Comparison of ENCODE assay signal across 8 cellular contexts in the genomic region with DNA sequence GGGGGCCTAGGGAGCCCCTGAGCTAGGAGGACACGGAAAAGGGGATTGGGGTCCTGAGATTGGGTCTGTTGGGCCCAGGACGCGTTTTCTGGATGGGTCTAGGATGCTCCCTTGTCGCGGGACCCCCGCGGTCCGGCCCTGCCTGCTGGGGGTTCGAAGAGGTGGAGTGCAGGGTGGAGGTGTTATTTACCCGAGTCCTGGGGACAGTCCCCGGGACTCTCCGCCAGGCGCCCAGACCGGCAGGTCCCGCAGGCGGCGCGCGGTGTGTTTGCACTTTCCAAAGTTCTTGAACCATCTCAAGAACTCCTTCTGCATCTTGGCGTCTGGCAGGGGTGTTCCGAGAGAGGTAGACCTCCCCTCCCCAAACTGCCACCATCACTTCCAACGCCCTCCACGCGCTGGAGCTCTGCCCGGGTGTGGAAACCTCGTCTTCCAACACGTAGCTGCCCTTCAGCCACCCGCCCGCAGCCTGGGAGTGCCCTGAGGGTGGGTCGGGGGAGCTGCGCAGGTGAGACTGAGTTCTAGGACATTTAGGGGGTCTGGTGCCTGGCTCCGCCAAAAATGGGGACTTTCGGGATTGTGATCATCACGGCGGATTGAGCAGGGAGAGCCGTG. TPM values are rescaled to one million over a fixed set of nuclear protein-coding genes. Genes with fewer than 3 reads are reported as not detected.
DNase-seq lines count a peak whose midpoint lies in the region; ATAC-seq, FAIRE-seq and TF ChIP-seq lines count a peak whose summit lies in the region.

No MANE protein-coding gene starts in this region.

- H3K4me1 ChIP-seq in SJCRH30 (peaks cover 37% of the 10 kb centered on the region), keratinocyte (ENCODE audit: control insufficient read depth, extremely low read depth, insufficient read depth, low read length) (peaks cover 72% of the 10 kb centered on the region)

- no peak for FAIRE-seq in keratinocyte (lab: Jason Lieb, UNC)

- peak; percentile 50 for ATAC-seq in HG02610 (IDR thresholded peaks at IDR 0.05; ENCODE audit: unreplicated experiment)

- H3K27me3 ChIP-seq in SJCRH30 (no peaks in the 10 kb centered on the region), brain microvascular endothelial cell (replicated peaks) (no peaks in the 10 kb centered on the region), keratinocyte (ENCODE audit: control insufficient read depth, extremely low read depth, insufficient read depth, low read length) (no peaks in the 10 kb centered on the region)

- in situ Hi-C loops in brain microvascular endothelial cell (cut with HindIII; ENCODE audit: low pct_ligation_motif_present, low sequenced_read_pairs): no loop called here

- H3K27ac ChIP-seq in SJCRH30 (peak overlapping the region; percentile 82), brain microvascular endothelial cell (peak overlapping the region; percentile 83), keratinocyte (ENCODE audit: control insufficient read depth, insufficient read depth, low read length) (peak overlapping the region; percentile 98)

- peak overlapping the region; percentile 64 for H3K4me3 ChIP-seq in SJCRH30
- peak overlapping the region; percentile 86 for H3K4me3 ChIP-seq in brain microvascular endothelial cell (ENCODE audit: low read depth, low read length)
- H3K4me3 ChIP-seq in keratinocyte (ENCODE audit: control insufficient read depth in 2 of 3, extremely low read depth in 1 of 3, insufficient read depth in 2 of 3, low read depth in 1 of 3, low read length in 3 of 3): peak overlapping the region; percentile 73 to 98 (median 96)

- peak overlapping the region; percentile 95 for H3K4me2 ChIP-seq in keratinocyte (ENCODE audit: control insufficient read depth, extremely low read depth, insufficient read depth, low read depth, low read length)

- peaks cover 4% of the 10 kb centered on the region for H4K20me1 ChIP-seq in keratinocyte (ENCODE audit: control insufficient read depth, extremely low read depth, insufficient read depth, low read length)

- H3K9me3 ChIP-seq in SJCRH30 (replicated peaks) (no peaks in the 10 kb centered on the region), keratinocyte (ENCODE audit: control insufficient read depth, low read depth, low read length) (no peaks in the 10 kb centered on the region)

- no peaks in the 10 kb centered on the region for H3K9me1 ChIP-seq in keratinocyte (ENCODE audit: control insufficient read depth, extremely low read depth, insufficient read depth, low read length)

- peaks cover 59% of the 10 kb centered on the region for H3K79me2 ChIP-seq in keratinocyte (ENCODE audit: control insufficient read depth, insufficient read depth, low read length)

- H2AFZ ChIP-seq in keratinocyte (ENCODE audit: control insufficient read depth, low read length): no peak overlapping the region

- dilution Hi-C loops in keratinocyte (cut with MboI; ENCODE audit: extremely low pct_ligation_motif_present, low sequenced_read_pairs): no loop called here

- peaks cover 7% of the 10 kb centered on the region; the same call in 1 of the 2 replicates for H3K36me3 ChIP-seq in SJCRH30
- peaks cover 9% of the 10 kb centered on the region for H3K36me3 ChIP-seq in brain microvascular endothelial cell (replicated peaks)
- H3K36me3 ChIP-seq in keratinocyte (ENCODE audit: control insufficient read depth in 2 of 2, extremely low read depth in 1 of 2, insufficient read depth in 2 of 2, low read length in 2 of 2): peaks cover 17 to 21% of the 10 kb centered on the region in 2 experiments

- peak overlapping the region; percentile 100 for H3K9ac ChIP-seq in keratinocyte (ENCODE audit: control insufficient read depth, extremely low read depth, insufficient read depth, low read length)

- DNase-seq in ELF-1 (ENCODE audit: low read depth, low spot score) (peak; percentile 46), SJCRH30 (peak; percentile 30 to 44), brain microvascular endothelial cell (no peak), keratinocyte (ENCODE audit: low read depth, low spot score) (no peak), NAMALWA (ENCODE audit: low spot score) (no peak), amniotic stem cell (lab: John Stamatoyannopoulos, UW) (no peak)
- DNase-seq in stimulated activated CD4-positive, alpha-beta T cell treated with anti-CD3 and anti-CD28 coated beads, Interleukin-4, amount 100 ng/mL, for 24 hours: peak; percentile 27

- peak; percentile 35 for TF ChIP-seq CTCF in brain microvascular endothelial cell (IDR thresholded peaks at IDR 0.05; ENCODE audit: low read depth, low read length, missing control alignments)
- no peak for TF ChIP-seq CTCF in keratinocyte (optimal IDR thresholded peaks at IDR 0.05 in 1 of 3, IDR thresholded peaks at IDR 0.05 in 1 of 3, conservative IDR thresholded peaks at IDR 0.05 in 1 of 3; ENCODE audit: extremely low read depth in 1 of 3, insufficient read depth in 2 of 3, low read length in 3 of 3)

RNA-seq across cellular contexts. Expression of a gene that starts 0.6 kb away (rescaled TPM):
- 22.2 and 23.7 TPM in 2 replicates for total RNA-seq in SJCRH30 (2014; rRNA removed; shearing (Covaris generic))
- polyA plus RNA-seq in keratinocyte: 2,867 to 2,979 TPM (median 2,905 TPM) in 3 replicates
- 537 TPM for polyA plus RNA-seq in keratinocyte (2011; ENCODE audit: low read depth)
- 3,107 and 4,303 TPM in 2 replicates for polyA plus RNA-seq in keratinocyte (2011; cell fraction: cytosol; rRNA removed)
- polyA plus RNA-seq in keratinocyte (2011; cell fraction: nucleus; rRNA removed): 2,001 and 2,393 TPM in 2 replicates
- 370 and 1,627 TPM in 2 replicates for polyA plus RNA-seq in keratinocyte (2012; ENCODE audit: low replicate concordance)
- 4,413 to 5,248 TPM (median 4,690 TPM) in 3 replicates for polyA minus RNA-seq in keratinocyte
- polyA minus RNA-seq in keratinocyte (2011; cell fraction: cytosol; rRNA and poly(A)+ RNA removed): 1,844 TPM
- polyA minus RNA-seq in keratinocyte (2011; cell fraction: nucleus; rRNA and poly(A)+ RNA removed): 723 and 1,290 TPM in 2 replicates

RNA-seq across cellular contexts. Expression of a gene that starts 25.9 kb away (rescaled TPM):
- total RNA-seq in SJCRH30 (2014; rRNA removed; shearing (Covaris generic)): 21.6 and 25.2 TPM in 2 replicates
- 467 to 631 TPM (median 530 TPM) in 3 replicates for polyA plus RNA-seq in keratinocyte
- 140 TPM for polyA plus RNA-seq in keratinocyte (2011; ENCODE audit: low read depth)
- polyA plus RNA-seq in keratinocyte (2011; cell fraction: cytosol; rRNA removed): 511 and 813 TPM in 2 replicates
- 329 and 358 TPM in 2 replicates for polyA plus RNA-seq in keratinocyte (2011; cell fraction: nucleus; rRNA removed)
- 170 and 280 TPM in 2 replicates for polyA plus RNA-seq in keratinocyte (2012; ENCODE audit: low replicate concordance)
- 373 to 543 TPM (median 498 TPM) in 3 replicates for polyA minus RNA-seq in keratinocyte
- polyA minus RNA-seq in keratinocyte (2011; cell fraction: cytosol; rRNA and poly(A)+ RNA removed): 618 TPM
- polyA minus RNA-seq in keratinocyte (2011; cell fraction: nucleus; rRNA and poly(A)+ RNA removed): 114 and 202 TPM in 2 replicates

Comparison
In these comparisons a context has a peak if more than half of its experiments do, and no peak if none do; other contexts are left out.
1. DNase-seq: peak in ELF-1 (single experiment), SJCRH30 (2 of 2) and stimulated activated CD4-positive, alpha-beta T cell treated with anti-CD3 and anti-CD28 coated beads, Interleukin-4, amount 100 ng/mL, for 24 hours (single experiment); none in brain microvascular endothelial cell (single experiment), keratinocyte (single experiment), NAMALWA (single experiment) and amniotic stem cell (single experiment).
2. Peak in every context shown above with its lines, with median percentiles within 50 percentile points of each other: H3K27ac ChIP-seq and H3K4me3 ChIP-seq.